Comparison of ENCODE assay signal across 23 cellular contexts in the genomic region with DNA sequence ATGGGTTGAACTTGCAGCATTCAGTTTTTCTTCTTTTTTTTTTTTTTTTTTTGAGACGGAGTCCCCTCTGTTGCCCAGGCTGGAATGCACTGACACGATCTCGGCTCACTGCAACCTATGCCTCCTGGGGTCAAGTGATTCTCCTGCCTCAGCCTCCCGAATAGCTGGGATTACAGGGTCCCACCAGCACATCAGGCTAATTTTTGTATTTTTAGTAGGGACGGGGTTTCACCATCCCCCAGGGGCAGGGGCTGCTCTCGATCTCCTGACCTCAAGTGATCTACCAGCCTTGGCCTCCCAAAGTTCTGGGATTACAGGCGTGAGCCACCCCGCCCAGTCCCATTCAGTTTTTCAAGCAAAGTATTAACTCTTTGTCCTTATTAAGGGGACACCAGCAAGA.
DNase-seq lines count a peak whose midpoint lies in the region; ATAC-seq, FAIRE-seq and TF ChIP-seq lines count a peak whose summit lies in the region.
"Had no signal": no experiment of that assay in that cellular context is flagged by ENCODE, and none has a peak within 500 bp of the region (broad histone marks: within the 10 kb centered on the region; RNA-seq: fewer than 3 reads in every experiment).

No MANE protein-coding gene starts in this region.

- H3K4me1 ChIP-seq in DND-41 (ENCODE audit: insufficient read depth, low read length), result peaks cover 67% of the 10 kb centered on the region
- peaks cover 21 to 48% of the 10 kb centered on the region in 2 experiments for H3K4me1 ChIP-seq in HCT116 (ENCODE audit: control insufficient read depth in 1 of 2, insufficient read depth in 2 of 2, low read length in 2 of 2)
- H3K4me1 ChIP-seq in OCI-LY1 (ENCODE audit: insufficient read depth, low read length, severe bottlenecking), result peaks cover 62% of the 10 kb centered on the region
- peaks cover 27% of the 10 kb centered on the region for H3K4me1 ChIP-seq in iPS-18a (ENCODE audit: control insufficient read depth, low read depth, low read length)
- peaks cover 0 to 32% (median 0%) of the 10 kb centered on the region in 4 donors for H3K4me1 ChIP-seq in tibial nerve

- WGBS in tibial nerve, 2 donors, result 78 to 80% methylated on average over 8 of the region's 8 CpGs

- POLR2A ChIA-PET in HCT116 (lab: Charles Lee), result interaction anchor here (6.1 kb wide), 1 partner anchor 17 kb away, joined by 390 read pairs; a partner anchor contains a TSS

- H2AFZ ChIP-seq in DND-41 (ENCODE audit: low read depth, low read length), result no peak overlapping the region
- H2AFZ ChIP-seq in HCT116 (ENCODE audit: low read depth, low read length, poor library complexity, severe bottlenecking), result no peak overlapping the region
- H2AFZ ChIP-seq in OCI-LY1 (ENCODE audit: low read length), result no peak overlapping the region

- FAIRE-seq in HTR-8/SVneo (lab: Jason Lieb, UNC), result no peak
- FAIRE-seq: keratinocyte had no signal

- no peaks in the 10 kb centered on the region; the same call in 1 of the 2 replicates for H3F3A ChIP-seq in OCI-LY1 (ENCODE audit: insufficient read depth, low read length)

- H3K4me3 ChIP-seq in DND-41 (ENCODE audit: low read depth in 1 of 2, low read length in 2 of 2) (peak overlapping the region in 1 of 2 experiments; percentile 59; a peak in 2 of 4 replicates), HCT116 (replicated peaks in 1 of 2; ENCODE audit: low read depth in 1 of 2, low read length in 2 of 2) (no peak overlapping the region), OCI-LY1 (ENCODE audit: low read depth, low read length, poor library complexity, severe bottlenecking) (peak overlapping the region; percentile 72), iPS-18a (ENCODE audit: low read length) (peak overlapping the region; percentile 86), tibial nerve (no peak overlapping the region)
- H3K4me3 ChIP-seq: stomach had no signal

- TF ChIP-seq CTCF in DND-41 (IDR thresholded peaks at IDR 0.05; ENCODE audit: borderline replicate concordance, extremely low read depth, low read length, poor library complexity, severe bottlenecking) (no peak), HCT116 (IDR thresholded peaks at IDR 0.05 in 2 of 3, conservative IDR thresholded peaks at IDR 0.05 in 1 of 3; ENCODE audit: borderline replicate concordance in 1 of 3, insufficient read depth in 1 of 3, low read depth in 2 of 3, low read length in 2 of 3) (no peak), OCI-LY1 (IDR thresholded peaks at IDR 0.05; ENCODE audit: low read length) (no peak), tibial nerve (IDR thresholded peaks at IDR 0.05) (no peak)

- H3K79me2 ChIP-seq in DND-41 (ENCODE audit: insufficient read depth, low read length) (peaks cover 40% of the 10 kb centered on the region), HCT116 (ENCODE audit: insufficient read depth, low read length) (no peaks in the 10 kb centered on the region), OCI-LY1 (ENCODE audit: insufficient read depth, low read length) (no peaks in the 10 kb centered on the region)

- no TSS peak for BruUV-seq in HCT116 (replicated peaks; lab: Mats Ljungman, UMichigan)

- no peak for ATAC-seq in DND-41 (ENCODE audit: insufficient read depth, low read depth)
- no peak for ATAC-seq in HCT116
- ATAC-seq: activated naive CD8-positive, alpha-beta T cell treated with anti-CD3 and anti-CD28 coated beads, Interleukin-2, amount 50 U/mL, for 24 hours; sciatic nerve had no signal

- H3K27ac ChIP-seq in DND-41 (ENCODE audit: low read length) (peak overlapping the region; percentile 97), HCT116 (ENCODE audit: low read depth, low read length) (peak overlapping the region; percentile 99; the same call in 1 of the 2 replicates), OCI-LY1 (ENCODE audit: low read depth, low read length, poor library complexity, severe bottlenecking) (peak overlapping the region; percentile 96), iPS-18a (ENCODE audit: low read length) (no peak overlapping the region), tibial nerve (no peak overlapping the region)
- H3K27ac ChIP-seq: stomach had no signal

- TF ChIP-seq POLR2A in HCT116 (IDR thresholded peaks at IDR 0.05; ENCODE audit: borderline replicate concordance, extremely low read depth, insufficient read depth, insufficient read length), result no peak
- no peak for TF ChIP-seq POLR2A in tibial nerve (IDR thresholded peaks at IDR 0.05)

- DNase-seq in DND-41 (no peak), HCT116 (ENCODE audit: low read depth, low spot score) (no peak), H4 (ENCODE audit: low spot score) (no peak), HTR-8/SVneo (ENCODE audit: insufficient read length, low spot score) (no peak), tibial nerve (ENCODE audit: low spot score in 2 of 2) (no peak)
- no peak for DNase-seq in activated naive CD4-positive, alpha-beta T cell (lab: John Stamatoyannopoulos, UW)
- DNase-seq: activated CD4-positive, alpha-beta memory T cell treated with anti-CD3 and anti-CD28 coated beads for 36 hours; activated effector memory CD4-positive, alpha-beta T cell treated with anti-CD3 and anti-CD28 coated beads, Interleukin-2, amount 50 U/mL, for 16 hours; activated naive CD8-positive, alpha-beta T cell treated with anti-CD3 and anti-CD28 coated beads, Interleukin-2, amount 50 U/mL, for 24 hours; effector memory CD4-positive, alpha-beta T cell; EL; foreskin melanocyte; hypothalamus; NCI-H1436; NCI-H2171; NCI-H524; stomach; T-helper 9 cell; trophoblast cell had no signal

- no peak for TF ChIP-seq EP300 in tibial nerve (IDR thresholded peaks at IDR 0.05)

- H3K9me3 ChIP-seq in DND-41 (ENCODE audit: insufficient read depth, low read length, severe bottlenecking) (no peaks in the 10 kb centered on the region), HCT116 (ENCODE audit: control insufficient read depth in 1 of 2, insufficient read depth in 1 of 2, low read depth in 1 of 2, low read length in 2 of 2) (no peaks in the 10 kb centered on the region), OCI-LY1 (ENCODE audit: low read length) (no peaks in the 10 kb centered on the region), iPS-18a (ENCODE audit: control insufficient read depth, low read depth, low read length) (no peaks in the 10 kb centered on the region), tibial nerve (no peaks in the 10 kb centered on the region)
- H3K9me3 ChIP-seq: stomach had no signal

- H3K4me2 ChIP-seq in DND-41 (ENCODE audit: insufficient read depth, low read length), result peak overlapping the region; percentile 65
- no peak overlapping the region for H3K4me2 ChIP-seq in HCT116 (ENCODE audit: low read length)
- H3K4me2 ChIP-seq in OCI-LY1 (ENCODE audit: low read length), result peak overlapping the region; percentile 81

- RAD21 ChIA-PET in HCT116 (lab: Charles Lee; ENCODE audit: low non-redundant PET in 1 of 2, low total read pairs in 2 of 2, uncharacterized antibody in 2 of 2, unreplicated experiment in 2 of 2), result no interaction called here

- H4K20me1 ChIP-seq in DND-41 (ENCODE audit: insufficient read depth, low read length) (no peaks in the 10 kb centered on the region), HCT116 (ENCODE audit: insufficient read depth) (no peaks in the 10 kb centered on the region), OCI-LY1 (ENCODE audit: insufficient read depth, low read length) (no peaks in the 10 kb centered on the region)

- no peaks in the 10 kb centered on the region; the same call in 1 of the 2 replicates for H3K9me2 ChIP-seq in HCT116 (ENCODE audit: insufficient read depth)
- H3K9me2 ChIP-seq in OCI-LY1 (ENCODE audit: low read depth, low read length), result no peaks in the 10 kb centered on the region

- H3K36me3 ChIP-seq in DND-41 (ENCODE audit: insufficient read depth, low read length) (peaks cover 3% of the 10 kb centered on the region; the same call in 1 of the 2 replicates), HCT116 (ENCODE audit: control insufficient read depth in 1 of 2, insufficient read depth in 2 of 2, low read length in 2 of 2) (no peaks in the 10 kb centered on the region), OCI-LY1 (ENCODE audit: insufficient read depth, low read length) (no peaks in the 10 kb centered on the region; the same call in 1 of the 2 replicates), iPS-18a (ENCODE audit: control insufficient read depth, low read depth, low read length) (no peaks in the 10 kb centered on the region), tibial nerve (no peaks in the 10 kb centered on the region)
- H3K36me3 ChIP-seq: stomach had no signal

- H3K27me3 ChIP-seq in DND-41 (ENCODE audit: insufficient read depth, low read length, poor library complexity) (no peaks in the 10 kb centered on the region), HCT116 (ENCODE audit: insufficient read depth, low read length) (no peaks in the 10 kb centered on the region), OCI-LY1 (ENCODE audit: insufficient read depth, low read length) (no peaks in the 10 kb centered on the region), iPS-18a (ENCODE audit: control insufficient read depth, insufficient read depth, low read length) (no peaks in the 10 kb centered on the region), tibial nerve (no peaks in the 10 kb centered on the region)

- TF ChIP-seq RAD21 in HCT116 (IDR thresholded peaks at IDR 0.05; ENCODE audit: low read depth), result no peak

- CTCF ChIA-PET in HCT116 (lab: Charles Lee), result no interaction called here

- peak overlapping the region; percentile 83 for H3K9ac ChIP-seq in DND-41 (ENCODE audit: low read depth, low read length)
- no peak overlapping the region; the same call in 1 of the 2 replicates for H3K9ac ChIP-seq in HCT116 (ENCODE audit: low read length)
- H3K9ac ChIP-seq in OCI-LY1 (ENCODE audit: low read length), result peak overlapping the region; percentile 92
- H3K9ac ChIP-seq in iPS-18a (ENCODE audit: low read length), result no peak overlapping the region

- intact Hi-C loops in HCT116 (cut with micrococcal nuclease), result loop anchor here (5.0 kb wide), 5 partner anchors 533 to 1098 kb away; a partner anchor contains a TSS

TF ChIP-seq in HCT116, 20 proteins besides CTCF, POLR2A, EP300 and RAD21 (continues in another document):
- TF ChIP-seq, protein P1, sequence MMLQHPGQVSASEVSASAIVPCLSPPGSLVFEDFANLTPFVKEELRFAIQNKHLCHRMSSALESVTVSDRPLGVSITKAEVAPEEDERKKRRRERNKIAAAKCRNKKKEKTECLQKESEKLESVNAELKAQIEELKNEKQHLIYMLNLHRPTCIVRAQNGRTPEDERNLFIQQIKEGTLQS (IDR thresholded peaks at IDR 0.05), result no peak

Comparison
In these comparisons a context has a peak if more than half of its experiments do, and no peak if none do; other contexts are left out.
1. H3K27ac ChIP-seq: peak in DND-41 (single experiment), HCT116 (single experiment) and OCI-LY1 (single experiment); none in iPS-18a (single experiment) and tibial nerve (0 of 4).
2. H3K4me3 ChIP-seq: peak in OCI-LY1 (single experiment) and iPS-18a (single experiment); none in HCT116 (0 of 2) and tibial nerve (0 of 4).
3. H3K9ac ChIP-seq: peak in DND-41 (single experiment) and OCI-LY1 (single experiment); none in HCT116 (single experiment) and iPS-18a (single experiment).